In the genomic region with DNA sequence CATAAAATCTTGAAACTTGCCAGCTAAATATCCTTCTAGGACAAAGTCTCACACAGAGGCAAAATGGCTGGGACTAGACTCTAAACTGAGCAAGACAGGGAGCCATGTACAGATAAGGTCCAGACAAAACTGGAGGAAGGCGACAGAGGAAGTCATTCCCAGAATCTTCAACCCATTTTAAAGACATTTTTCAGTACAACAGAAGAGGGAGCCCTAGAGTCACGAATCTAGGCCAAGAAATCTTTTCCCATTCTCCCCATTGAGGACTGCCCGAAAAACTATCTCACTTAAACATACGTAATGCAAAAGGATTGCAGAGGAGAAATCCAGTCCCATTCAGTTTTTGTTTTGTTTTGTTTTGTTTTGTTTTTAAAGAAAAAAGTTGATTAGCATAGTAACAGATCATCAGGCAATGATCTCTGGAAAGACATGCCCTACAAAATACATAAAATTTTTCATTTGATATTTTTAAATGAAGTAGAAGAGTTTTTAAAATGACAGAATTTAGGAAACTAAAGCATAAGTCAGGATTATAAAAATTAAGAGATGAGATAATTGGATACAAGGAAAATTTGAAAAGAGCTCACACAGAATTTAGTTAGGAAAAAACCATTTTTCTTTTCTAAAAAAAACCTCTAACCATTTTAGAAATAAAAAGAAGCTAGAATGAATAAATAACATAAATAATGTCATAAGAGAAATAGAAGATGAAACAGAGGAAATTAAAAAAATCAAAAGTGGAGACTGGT, we compare ENCODE assay signal across 9 cellular contexts. TPM values are rescaled to one million over a fixed set of nuclear protein-coding genes. Genes with fewer than 3 reads are reported as not detected.
DNase-seq lines count a peak whose midpoint lies in the region; TF ChIP-seq lines count a peak whose summit lies in the region.
"Had no signal": no experiment of that assay in that cellular context is flagged by ENCODE, and none has a peak within 500 bp of the region (broad histone marks: within the 10 kb centered on the region; RNA-seq: fewer than 3 reads in every experiment).

No MANE protein-coding gene starts in this region.

- peaks cover 9% of the 10 kb centered on the region for H3K27me3 ChIP-seq in AG04450 (ENCODE audit: control insufficient read depth, insufficient read depth, low read length)
- no peaks in the 10 kb centered on the region for H3K27me3 ChIP-seq in OCI-LY1 (ENCODE audit: insufficient read depth, low read length)
- no peaks in the 10 kb centered on the region for H3K27me3 ChIP-seq in thyroid gland
- H3K27me3 ChIP-seq: SJCRH30 had no signal

- H3K27ac ChIP-seq in AG04450 (ENCODE audit: low read depth, low read length): no peak overlapping the region
- no peak overlapping the region for H3K27ac ChIP-seq in OCI-LY1 (ENCODE audit: low read depth, low read length, poor library complexity, severe bottlenecking)
- H3K27ac ChIP-seq in thyroid gland: no peak overlapping the region
- H3K27ac ChIP-seq: SJCRH30 had no signal

- H3K79me2 ChIP-seq in OCI-LY1 (ENCODE audit: insufficient read depth, low read length): no peaks in the 10 kb centered on the region

- no peak for TF ChIP-seq POLR2A in thyroid gland (IDR thresholded peaks at IDR 0.05)

- H3K36me3 ChIP-seq in OCI-LY1 (ENCODE audit: insufficient read depth, low read length) (no peaks in the 10 kb centered on the region; the same call in 1 of the 2 replicates), thyroid gland (no peaks in the 10 kb centered on the region)
- H3K36me3 ChIP-seq: SJCRH30 had no signal

- H3K4me3 ChIP-seq in AG04450 (ENCODE audit: low read depth, low read length) (no peak overlapping the region), OCI-LY1 (ENCODE audit: low read depth, low read length, poor library complexity, severe bottlenecking) (no peak overlapping the region), thyroid gland (replicated peaks in 1 of 3) (no peak overlapping the region)
- H3K4me3 ChIP-seq: SJCRH30 had no signal

- H3K4me1 ChIP-seq in OCI-LY1 (ENCODE audit: insufficient read depth, low read length, severe bottlenecking): peaks cover 25% of the 10 kb centered on the region
- no peaks in the 10 kb centered on the region for H3K4me1 ChIP-seq in thyroid gland

- POLR2A ChIA-PET in AG04450 (lab: Yijun Ruan, JAX) (no interaction called here), GM10248 (lab: Yijun Ruan, JAX) (no interaction called here)

- H3K9ac ChIP-seq in OCI-LY1 (ENCODE audit: low read length): no peak overlapping the region

- H3K9me3 ChIP-seq in AG04450 (ENCODE audit: control insufficient read depth, insufficient read depth, low read length): peaks cover 16% of the 10 kb centered on the region
- 0 out of 2 replicates have a peak, but pooled peaks cover 11% of the 10 kb centered on the region for H3K9me3 ChIP-seq in OCI-LY1 (ENCODE audit: low read length)
- H3K9me3 ChIP-seq in thyroid gland: no peaks in the 10 kb centered on the region

- DNase-seq in AG04450 (ENCODE audit: low read depth, low spot score) (no peak), GM10248 (ENCODE audit: extremely low spot score) (peak; percentile 22), fibroblast of peridontal ligament (ENCODE audit: extremely low read depth) (peak; percentile 50), thyroid gland (no peak), NCI-H345 treated with DMSO at 0.1 percent for 48 hours (lab: John Stamatoyannopoulos, UW; ENCODE audit: unreplicated experiment) (no peak), SHP77 treated with DMSO at 0.1 percent for 48 hours (lab: John Stamatoyannopoulos, UW) (no peak)
- no peak for DNase-seq in activated CD4-positive, alpha-beta T cell treated with anti-CD3 and anti-CD28 coated beads, Interleukin-2, amount 50 U/mL, for 48 hours

- H2AFZ ChIP-seq in OCI-LY1 (ENCODE audit: low read length): no peak overlapping the region

- H3F3A ChIP-seq in OCI-LY1 (ENCODE audit: insufficient read depth, low read length): no peaks in the 10 kb centered on the region

- no peaks in the 10 kb centered on the region for H3K9me2 ChIP-seq in OCI-LY1 (ENCODE audit: low read depth, low read length)

- intact Hi-C loops in thyroid gland (cut with DNase I): no loop called here

- CTCF ChIA-PET in AG04450 (lab: Charles Lee): interaction anchor here (0.7 to 1.2 kb wide), 6 partner anchors 113 to 263 kb away, joined by 3 to 5 read pairs (median 4); no protein-coding TSS in a partner anchor
- CTCF ChIA-PET in GM10248 (lab: Yijun Ruan, JAX): interaction anchor here (0.7 to 1.0 kb wide), 3 partner anchors 8 to 137 kb away, joined by 3 to 4 read pairs (median 3); no protein-coding TSS in a partner anchor

- H3K4me2 ChIP-seq in OCI-LY1 (ENCODE audit: low read length): no peak overlapping the region

- TF ChIP-seq CTCF in AG04450 (IDR thresholded peaks at IDR 0.05; ENCODE audit: low read depth, low read length) (0 out of 2 replicates have a peak, but pooled peaks have one; percentile 19), GM10248 (IDR thresholded peaks at IDR 0.05; ENCODE audit: control extremely low read depth, extremely low read depth, low read depth, missing control alignments) (no peak), OCI-LY1 (IDR thresholded peaks at IDR 0.05; ENCODE audit: low read length) (peak; percentile 51; the same call in 1 of the 2 replicates), thyroid gland (IDR thresholded peaks at IDR 0.05) (no peak)

- 67 to 75% methylated on average over 4 of the region's 4 CpGs for WGBS in thyroid gland, 2 donors

- no peaks in the 10 kb centered on the region for H4K20me1 ChIP-seq in OCI-LY1 (ENCODE audit: insufficient read depth, low read length)

RNA-seq across cellular contexts. Expression of gene PRF1, which starts 16.9 kb away (rescaled TPM):
- not detected in 2 replicates for polyA plus RNA-seq in AG04450 (2011; rRNA removed)
- polyA minus RNA-seq in AG04450 (2011; rRNA and poly(A)+ RNA removed): not detected in 2 replicates
- total RNA-seq in thyroid gland: 1 to 10 TPM; 1.4 to 3.5 (median 2.9) TPM
- total RNA-seq: SJCRH30 had no signal

RNA-seq across cellular contexts. Expression of gene ADAMTS14, which starts 52.9 kb away (rescaled TPM):
- 2.9 and 4.6 TPM in 2 replicates for polyA plus RNA-seq in AG04450 (2011; rRNA removed)
- polyA minus RNA-seq in AG04450 (2011; rRNA and poly(A)+ RNA removed): 3.4 and 4.0 TPM in 2 replicates
- total RNA-seq in thyroid gland: not detected

Comparison
In these comparisons a context has a peak if more than half of its experiments do, and no peak if none do; other contexts are left out.
1. DNase-seq: peak in GM10248 (single experiment) and fibroblast of peridontal ligament (single experiment); none in AG04450 (single experiment), thyroid gland (0 of 2), NCI-H345 treated with DMSO at 0.1 percent for 48 hours (single experiment), SHP77 treated with DMSO at 0.1 percent for 48 hours (single experiment) and activated CD4-positive, alpha-beta T cell treated with anti-CD3 and anti-CD28 coated beads, Interleukin-2, amount 50 U/mL, for 48 hours (0 of 2).
2. CTCF ChIP-seq: peak in AG04450 (single experiment) and OCI-LY1 (single experiment); none in GM10248 (single experiment) and thyroid gland (0 of 6).